Comparison of ENCODE assay signal across 25 cellular contexts in genomic region chr2:46972438-46972837, GRCh38. TPM values are rescaled to one million over a fixed set of nuclear protein-coding genes. Genes with fewer than 3 reads are reported as not detected.
A peak's percentile ranks its signal among the peaks of the same experiment; 100 is the strongest.
DNase-seq lines count a peak whose midpoint lies in the region; ATAC-seq, FAIRE-seq and TF ChIP-seq lines count a peak whose summit lies in the region.
"Had no signal": no experiment of that assay in that cellular context is flagged by ENCODE, and none has a peak within 500 bp of the region (broad histone marks: within the 10 kb centered on the region; RNA-seq: fewer than 3 reads in every experiment).

No MANE protein-coding gene starts in this region.

- no peak for TF ChIP-seq CTCF in keratinocyte (optimal IDR thresholded peaks at IDR 0.05 in 1 of 3, IDR thresholded peaks at IDR 0.05 in 1 of 3, conservative IDR thresholded peaks at IDR 0.05 in 1 of 3; ENCODE audit: extremely low read depth in 1 of 3, insufficient read depth in 2 of 3, low read length in 3 of 3)
- TF ChIP-seq CTCF in thyroid gland (IDR thresholded peaks at IDR 0.05): no peak
- TF ChIP-seq CTCF in foreskin fibroblast (IDR thresholded peaks at IDR 0.05; ENCODE audit: low read depth, low read length): no peak

- no peak for DNase-seq in activated naive CD4-positive, alpha-beta T cell treated with Interleukin-2 at 50 U/mL for 16 hours
- DNase-seq in T-helper 17 cell (no peak), keratinocyte (ENCODE audit: low read depth, low spot score) (no peak), thyroid gland (no peak), foreskin fibroblast (no peak), urothelium cell line (ENCODE audit: low spot score) (no peak)
- DNase-seq: activated CD4-positive, alpha-beta memory T cell treated with anti-CD3 and anti-CD28 coated beads for 36 hours; activated effector memory CD4-positive, alpha-beta T cell treated with anti-CD3 and anti-CD28 coated beads, Interleukin-2, amount 50 U/mL, for 16 hours; activated T-cell treated with anti-CD3 and anti-CD28 coated beads for 4 hours; cortex of kidney; KG1; mucosa of descending colon; MV-4-11; NCI-H146; NCI-H446 treated with DMSO at 0.1 percent for 48 hours; sigmoid colon; stimulated activated naive CD8-positive, alpha-beta T cell treated with anti-CD3 and anti-CD28 coated beads, Interleukin-15, amount 100 ng/mL, for 72 hours; T1000; transverse colon had no signal

- H3K27me3 Mint-ChIP-seq in activated naive CD4-positive, alpha-beta T cell treated with anti-CD3 and anti-CD28 coated beads, Interleukin-2, amount 50 U/mL, for 24 hours: no peaks in the 10 kb centered on the region
- no peaks in the 10 kb centered on the region for H3K27me3 Mint-ChIP-seq in T-helper 17 cell
- H3K27me3 Mint-ChIP-seq: activated CD4-positive, alpha-beta memory T cell treated with anti-CD3 and anti-CD28 coated beads for 36 hours; stimulated activated naive CD8-positive, alpha-beta T cell treated with anti-CD3 and anti-CD28 coated beads, Interleukin-15, amount 100 ng/mL, for 72 hours had no signal

- peaks cover 7% of the 10 kb centered on the region for H3K4me1 Mint-ChIP-seq in activated naive CD4-positive, alpha-beta T cell treated with anti-CD3 and anti-CD28 coated beads, Interleukin-2, amount 50 U/mL, for 24 hours
- H3K4me1 Mint-ChIP-seq in T-helper 17 cell: peaks cover 32% of the 10 kb centered on the region

- H3K9me3 ChIP-seq in T-helper 17 cell (ENCODE audit: control insufficient read depth, low read length, poor library complexity, severe bottlenecking) (no peaks in the 10 kb centered on the region), keratinocyte (ENCODE audit: control insufficient read depth, low read depth, low read length) (no peaks in the 10 kb centered on the region), thyroid gland (no peaks in the 10 kb centered on the region)
- H3K9me3 ChIP-seq: mucosa of descending colon, sigmoid colon, transverse colon had no signal

- dilution Hi-C loops in keratinocyte (cut with MboI; ENCODE audit: extremely low pct_ligation_motif_present, low sequenced_read_pairs): no loop called here

- FAIRE-seq in keratinocyte (lab: Jason Lieb, UNC) (no peak), urothelium cell line (lab: Jason Lieb, UNC) (no peak)
- FAIRE-seq: endometrium, GM12892 had no signal

- H3K9me3 Mint-ChIP-seq in activated naive CD4-positive, alpha-beta T cell treated with anti-CD3 and anti-CD28 coated beads, Interleukin-2, amount 50 U/mL, for 24 hours: no peaks in the 10 kb centered on the region
- H3K9me3 Mint-ChIP-seq: activated CD4-positive, alpha-beta memory T cell treated with anti-CD3 and anti-CD28 coated beads for 36 hours; neural progenitor cell; stimulated activated naive CD8-positive, alpha-beta T cell treated with anti-CD3 and anti-CD28 coated beads, Interleukin-15, amount 100 ng/mL, for 72 hours had no signal

- intact Hi-C loops in thyroid gland (cut with DNase I): no loop called here

- H2AFZ ChIP-seq in keratinocyte (ENCODE audit: control insufficient read depth, low read length): no peak overlapping the region
- H2AFZ ChIP-seq: neural progenitor cell had no signal

- H3K27me3 ChIP-seq in keratinocyte (ENCODE audit: control insufficient read depth, extremely low read depth, insufficient read depth, low read length) (no peaks in the 10 kb centered on the region), thyroid gland (no peaks in the 10 kb centered on the region)
- H3K27me3 ChIP-seq: neural progenitor cell, sigmoid colon, transverse colon had no signal

- H3K79me2 ChIP-seq in keratinocyte (ENCODE audit: control insufficient read depth, insufficient read depth, low read length): no peaks in the 10 kb centered on the region

- H3K27ac ChIP-seq in keratinocyte (ENCODE audit: control insufficient read depth, insufficient read depth, low read length): peak overlapping the region; percentile 4
- H3K27ac ChIP-seq in thyroid gland: peak overlapping the region in 2 of 3 donors; percentile 61 to 89
- H3K27ac ChIP-seq: neural progenitor cell had no signal

- no peak for TF ChIP-seq POLR2A in thyroid gland (IDR thresholded peaks at IDR 0.05)

- peak overlapping the region; percentile 14 for H3K27ac Mint-ChIP-seq in activated naive CD4-positive, alpha-beta T cell treated with anti-CD3 and anti-CD28 coated beads, Interleukin-2, amount 50 U/mL, for 24 hours
- H3K27ac Mint-ChIP-seq in T-helper 17 cell: peak overlapping the region; percentile 67
- H3K27ac Mint-ChIP-seq: activated CD4-positive, alpha-beta memory T cell treated with anti-CD3 and anti-CD28 coated beads for 36 hours; neural progenitor cell; stimulated activated naive CD8-positive, alpha-beta T cell treated with anti-CD3 and anti-CD28 coated beads, Interleukin-15, amount 100 ng/mL, for 72 hours had no signal

- WGBS in thyroid gland, 2 donors: 93 to 96% methylated on average over 2 of the region's 2 CpGs

- no peaks in the 10 kb centered on the region for H3K9me1 ChIP-seq in keratinocyte (ENCODE audit: control insufficient read depth, extremely low read depth, insufficient read depth, low read length)

- H3K36me3 ChIP-seq in keratinocyte (ENCODE audit: control insufficient read depth in 2 of 2, extremely low read depth in 1 of 2, insufficient read depth in 2 of 2, low read length in 2 of 2) (peaks cover 3 to 4% of the 10 kb centered on the region in 2 experiments), thyroid gland (no peaks in the 10 kb centered on the region)
- H3K36me3 ChIP-seq: neural progenitor cell had no signal

- H3K4me3 Mint-ChIP-seq in activated naive CD4-positive, alpha-beta T cell treated with anti-CD3 and anti-CD28 coated beads, Interleukin-2, amount 50 U/mL, for 24 hours: no peak overlapping the region
- no peak overlapping the region for H3K4me3 Mint-ChIP-seq in T-helper 17 cell
- H3K4me3 Mint-ChIP-seq: activated CD4-positive, alpha-beta memory T cell treated with anti-CD3 and anti-CD28 coated beads for 36 hours; neural progenitor cell; stimulated activated naive CD8-positive, alpha-beta T cell treated with anti-CD3 and anti-CD28 coated beads, Interleukin-15, amount 100 ng/mL, for 72 hours had no signal

- H3K4me3 ChIP-seq in keratinocyte (ENCODE audit: control insufficient read depth in 2 of 3, extremely low read depth in 1 of 3, insufficient read depth in 2 of 3, low read depth in 1 of 3, low read length in 3 of 3) (no peak overlapping the region), thyroid gland (replicated peaks in 1 of 3) (no peak overlapping the region), foreskin fibroblast (ENCODE audit: low read depth in 1 of 2, low read length in 2 of 2) (no peak overlapping the region)
- H3K4me3 ChIP-seq: mucosa of descending colon, neural progenitor cell, sigmoid colon, transverse colon had no signal

- ATAC-seq in T-helper 17 cell (no peak), GM21447 (IDR thresholded peaks at IDR 0.05; ENCODE audit: unreplicated experiment) (no peak)
- ATAC-seq: HCT116; mucosa of descending colon; stimulated activated naive CD8-positive, alpha-beta T cell treated with anti-CD3 and anti-CD28 coated beads, Interleukin-15, amount 100 ng/mL, for 72 hours had no signal

- no peak overlapping the region for H3K9ac ChIP-seq in keratinocyte (ENCODE audit: control insufficient read depth, extremely low read depth, insufficient read depth, low read length)
- H3K9ac ChIP-seq: neural progenitor cell had no signal

- H3K4me2 ChIP-seq in keratinocyte (ENCODE audit: control insufficient read depth, extremely low read depth, insufficient read depth, low read depth, low read length): no peak overlapping the region
- H3K4me2 ChIP-seq: neural progenitor cell had no signal

- H3K4me1 ChIP-seq in keratinocyte (ENCODE audit: control insufficient read depth, extremely low read depth, insufficient read depth, low read length): peaks cover 41% of the 10 kb centered on the region
- peaks cover 37 to 50% of the 10 kb centered on the region in 2 donors for H3K4me1 ChIP-seq in thyroid gland
- H3K4me1 ChIP-seq: neural progenitor cell had no signal

- no peaks in the 10 kb centered on the region for H4K20me1 ChIP-seq in keratinocyte (ENCODE audit: control insufficient read depth, extremely low read depth, insufficient read depth, low read length)

- peaks cover 3% of the 10 kb centered on the region for H3K36me3 Mint-ChIP-seq in activated naive CD4-positive, alpha-beta T cell treated with anti-CD3 and anti-CD28 coated beads, Interleukin-2, amount 50 U/mL, for 24 hours
- H3K36me3 Mint-ChIP-seq in T-helper 17 cell (ENCODE audit: low read depth): peaks cover 3% of the 10 kb centered on the region

RNA-seq across cellular contexts. Expression of gene TTC7A, which starts 31.4 kb away (rescaled TPM):
- 10 to 100 TPM; 56.3 to 63.0 TPM for total RNA-seq in T-helper 17 cell
- polyA plus RNA-seq in keratinocyte: 5.7 to 10.8 TPM (median 7.0 TPM) in 3 replicates
- 10.1 TPM for polyA plus RNA-seq in keratinocyte (2011; ENCODE audit: low read depth)
- polyA plus RNA-seq in keratinocyte (2011; cell fraction: cytosol; rRNA removed): 6.1 and 8.7 TPM in 2 replicates
- polyA plus RNA-seq in keratinocyte (2011; cell fraction: nucleus; rRNA removed): 13.1 and 13.4 TPM in 2 replicates
- 9.0 and 13.7 TPM in 2 replicates for polyA plus RNA-seq in keratinocyte (2012; ENCODE audit: low replicate concordance)
- 8.7 to 59.2 TPM (median 14.6 TPM) in 3 replicates for polyA minus RNA-seq in keratinocyte
- 7.5 TPM for polyA minus RNA-seq in keratinocyte (2011; cell fraction: cytosol; rRNA and poly(A)+ RNA removed)
- polyA minus RNA-seq in keratinocyte (2011; cell fraction: nucleus; rRNA and poly(A)+ RNA removed): 13.5 TPM in 2 replicates
- 10 to 100 TPM; 27.5 to 46.8 (median 39.5) TPM for total RNA-seq in thyroid gland

RNA-seq across cellular contexts. Expression of gene MCFD2, which starts 56.8 kb away (rescaled TPM):
- 10 to 100 TPM; 29.0 to 41.9 TPM for total RNA-seq in T-helper 17 cell
- polyA plus RNA-seq in keratinocyte: 77.7 to 132 TPM (median 79.3 TPM) in 3 replicates
- 37.1 TPM for polyA plus RNA-seq in keratinocyte (2011; ENCODE audit: low read depth)
- polyA plus RNA-seq in keratinocyte (2011; cell fraction: cytosol; rRNA removed): 47.2 and 86.9 TPM in 2 replicates
- 66.7 and 79.6 TPM in 2 replicates for polyA plus RNA-seq in keratinocyte (2011; cell fraction: nucleus; rRNA removed)
- 32.9 and 72.5 TPM in 2 replicates for polyA plus RNA-seq in keratinocyte (2012; ENCODE audit: low replicate concordance)
- 67.9 to 134 TPM (median 90.8 TPM) in 3 replicates for polyA minus RNA-seq in keratinocyte
- 61.0 TPM for polyA minus RNA-seq in keratinocyte (2011; cell fraction: cytosol; rRNA and poly(A)+ RNA removed)
- polyA minus RNA-seq in keratinocyte (2011; cell fraction: nucleus; rRNA and poly(A)+ RNA removed): 59.9 and 90.0 TPM in 2 replicates
- total RNA-seq in thyroid gland: 100 to 1,000 TPM; 131 to 223 (median 169) TPM
